Comparison of ENCODE assay signal across 22 cellular contexts in genomic region chr1:50564417-50564816, GRCh38.
"Had no signal": no experiment of that assay in that cellular context is flagged by ENCODE, and none has a peak within 500 bp of the region (broad histone marks: within the 10 kb centered on the region; RNA-seq: fewer than 3 reads in every experiment).

No MANE protein-coding gene starts in this region.

- DNase-seq: dermis blood vessel endothelial cell; dorsolateral prefrontal cortex; effector CD4-positive, alpha-beta T cell; effector memory CD4-positive, alpha-beta T cell; foreskin melanocyte; gastrocnemius medialis; glutamatergic neuron; head of caudate nucleus; heart right ventricle; hippocampal formation; left cardiac atrium; left lung; left ventricle myocardium superior; lower lobe of right lung; mesenchymal stem cell; mucosa of descending colon; naive B cell; naive thymus-derived CD8-positive, alpha-beta T cell had no signal

- ATAC-seq: gastrocnemius medialis; heart right ventricle; left cardiac atrium; left lung; left ventricle myocardium superior; lower lobe of right lung; mucosa of descending colon; naive thymus-derived CD8-positive, alpha-beta T cell had no signal

- H3K27ac ChIP-seq: coronary artery, dorsolateral prefrontal cortex, esophagus muscularis mucosa, gastrocnemius medialis, heart right ventricle, left lung, lower lobe of right lung had no signal

- H3K4me1 ChIP-seq: esophagus muscularis mucosa, gastrocnemius medialis, left lung, lower lobe of right lung had no signal

- FAIRE-seq: endothelial cell of umbilical vein, keratinocyte had no signal

- H3K4me3 ChIP-seq: coronary artery, dorsolateral prefrontal cortex, esophagus muscularis mucosa, gastrocnemius medialis, heart right ventricle, left lung, lower lobe of right lung, mucosa of descending colon had no signal

- H3K27me3 ChIP-seq: dorsolateral prefrontal cortex, esophagus muscularis mucosa, gastrocnemius medialis, heart right ventricle, left lung had no signal

- H3K9me3 ChIP-seq: esophagus muscularis mucosa, gastrocnemius medialis, heart right ventricle, left lung, lower lobe of right lung, mucosa of descending colon had no signal
